1 cellular context compared by ENCODE assay signal in genomic region chrX:2608638-2609430, GRCh38.
TF ChIP-seq lines count a peak whose summit lies in the region.

No MANE protein-coding gene starts in this region.

TF ChIP-seq in HepG2, 621 proteins besides CTCF, POLR2A, EP300 and RAD21 (continued from another document and continues in another):
- TF ChIP-seq NFAT5 (CRISPR knock-in tag; IDR thresholded peaks at IDR 0.05) (no peak), RAD51 (IDR thresholded peaks at IDR 0.05; ENCODE audit: borderline replicate concordance) (no peak), NAIF1 (CRISPR knock-in tag; IDR thresholded peaks at IDR 0.05; ENCODE audit: borderline replicate concordance) (no peak), SKIL (CRISPR knock-in tag; IDR thresholded peaks at IDR 0.05; ENCODE audit: borderline replicate concordance) (no peak), ZNF350 (CRISPR knock-in tag; IDR thresholded peaks at IDR 0.05; ENCODE audit: borderline replicate concordance, low read depth) (0 out of 2 replicates have a peak, but pooled peaks have one; percentile 14), MYNN (CRISPR knock-in tag; IDR thresholded peaks at IDR 0.05; ENCODE audit: low read depth) (no peak), ZNF775 (CRISPR knock-in tag; IDR thresholded peaks at IDR 0.05; ENCODE audit: borderline replicate concordance) (no peak), NPAS2 (CRISPR knock-in tag; IDR thresholded peaks at IDR 0.05; ENCODE audit: borderline replicate concordance) (no peak), ZNF232 (CRISPR knock-in tag; IDR thresholded peaks at IDR 0.05; ENCODE audit: borderline replicate concordance) (no peak; the same call in 1 of the 2 replicates), NFYC (CRISPR knock-in tag; IDR thresholded peaks at IDR 0.05) (no peak), ZNF670 (CRISPR knock-in tag; IDR thresholded peaks at IDR 0.05; ENCODE audit: borderline replicate concordance) (no peak), TSC22D2 (CRISPR knock-in tag; IDR thresholded peaks at IDR 0.05; ENCODE audit: borderline replicate concordance) (no peak), MXD1 (CRISPR knock-in tag; IDR thresholded peaks at IDR 0.05) (peak; percentile 44; the same call in 1 of the 2 replicates), ZNF83 (CRISPR knock-in tag; IDR thresholded peaks at IDR 0.05; ENCODE audit: borderline replicate concordance) (no peak), SIN3B (IDR thresholded peaks at IDR 0.05; ENCODE audit: low read length) (no peak), RELA (CRISPR knock-in tag; IDR thresholded peaks at IDR 0.05) (no peak), NRL (CRISPR knock-in tag; IDR thresholded peaks at IDR 0.05; ENCODE audit: borderline replicate concordance) (0 out of 2 replicates have a peak, but pooled peaks have one; percentile 49), ATF7 (IDR thresholded peaks at IDR 0.05) (no peak), ATF7 (CRISPR knock-in tag; IDR thresholded peaks at IDR 0.05) (no peak), MIER3 (CRISPR knock-in tag; IDR thresholded peaks at IDR 0.05; ENCODE audit: borderline replicate concordance) (no peak), ZNF205 (CRISPR knock-in tag; IDR thresholded peaks at IDR 0.05) (no peak), RARG (CRISPR knock-in tag; IDR thresholded peaks at IDR 0.05; ENCODE audit: low read depth) (no peak), MIXL1 (CRISPR knock-in tag; IDR thresholded peaks at IDR 0.05) (no peak), HNRNPLL (IDR thresholded peaks at IDR 0.05; ENCODE audit: low read depth, low read length, poor library complexity, severe bottlenecking) (peak; percentile 89), ZBTB43 (CRISPR knock-in tag; conservative IDR thresholded peaks at IDR 0.05) (no peak), ZNF329 (CRISPR knock-in tag; IDR thresholded peaks at IDR 0.05; ENCODE audit: low read depth) (no peak), BCLAF1 (IDR thresholded peaks at IDR 0.05) (no peak), KLF15 (CRISPR knock-in tag; IDR thresholded peaks at IDR 0.05; ENCODE audit: borderline replicate concordance) (no peak), ZBTB39 (CRISPR knock-in tag; IDR thresholded peaks at IDR 0.05) (no peak), MLLT10 (CRISPR knock-in tag; IDR thresholded peaks at IDR 0.05) (no peak), ZNF615 (CRISPR knock-in tag; IDR thresholded peaks at IDR 0.05; ENCODE audit: borderline replicate concordance) (peak; percentile 60; the same call in 1 of the 2 replicates), SNRNP70 (IDR thresholded peaks at IDR 0.05; ENCODE audit: low read depth, low read length) (no peak), ZNF564 (CRISPR knock-in tag; IDR thresholded peaks at IDR 0.05) (no peak), SRSF4 (IDR thresholded peaks at IDR 0.05; ENCODE audit: low read depth, low read length, poor library complexity, severe bottlenecking) (no peak), SIX4 (CRISPR knock-in tag; IDR thresholded peaks at IDR 0.05) (no peak), MED8 (CRISPR knock-in tag; IDR thresholded peaks at IDR 0.05; ENCODE audit: insufficient replicate concordance) (peak; percentile 18), ZNF33B (CRISPR knock-in tag; IDR thresholded peaks at IDR 0.05) (no peak), ZNF121 (CRISPR knock-in tag; IDR thresholded peaks at IDR 0.05) (no peak), CENPT (CRISPR knock-in tag; IDR thresholded peaks at IDR 0.05; ENCODE audit: low read depth) (no peak), ZNF768 (CRISPR knock-in tag; IDR thresholded peaks at IDR 0.05) (no peak), ZFP37 (CRISPR knock-in tag; IDR thresholded peaks at IDR 0.05; ENCODE audit: borderline replicate concordance) (no peak), ZNF264 (CRISPR knock-in tag; IDR thresholded peaks at IDR 0.05) (no peak), NCOA1 (CRISPR knock-in tag; IDR thresholded peaks at IDR 0.05) (0 out of 2 replicates have a peak, but pooled peaks have one; percentile 58), HOXA7 (CRISPR knock-in tag; IDR thresholded peaks at IDR 0.05) (no peak), ZNF556 (CRISPR knock-in tag; IDR thresholded peaks at IDR 0.05; ENCODE audit: borderline replicate concordance) (0 out of 2 replicates have a peak, but pooled peaks have one; percentile 28), ZNF331 (CRISPR knock-in tag; IDR thresholded peaks at IDR 0.05) (peak; percentile 48; the same call in 1 of the 2 replicates), NFYB (CRISPR knock-in tag; IDR thresholded peaks at IDR 0.05) (no peak), ZNF138 (CRISPR knock-in tag; IDR thresholded peaks at IDR 0.05; ENCODE audit: low read depth) (no peak), NBN (conservative IDR thresholded peaks at IDR 0.05) (no peak), ISL2 (CRISPR knock-in tag; IDR thresholded peaks at IDR 0.05) (no peak), PPARG (CRISPR knock-in tag; conservative IDR thresholded peaks at IDR 0.05) (no peak; the same call in 1 of the 2 replicates), ZFAT (CRISPR knock-in tag; conservative IDR thresholded peaks at IDR 0.05) (no peak), TEF (CRISPR knock-in tag; IDR thresholded peaks at IDR 0.05) (no peak), DMTF1 (CRISPR knock-in tag; IDR thresholded peaks at IDR 0.05) (no peak)
